ENCODE assay signal across 16 cellular contexts in genomic region chr4:94221930-94222329, GRCh38. TPM values are rescaled to one million over a fixed set of nuclear protein-coding genes. Genes with fewer than 3 reads are reported as not detected.
DNase-seq lines count a peak whose midpoint lies in the region; ATAC-seq and TF ChIP-seq lines count a peak whose summit lies in the region.
"Had no signal": no experiment of that assay in that cellular context is flagged by ENCODE, and none has a peak within 500 bp of the region (broad histone marks: within the 10 kb centered on the region; RNA-seq: fewer than 3 reads in every experiment).

No MANE protein-coding gene starts in this region.

- H3K9me3 ChIP-seq in Karpas-422 (ENCODE audit: low read length) (no peaks in the 10 kb centered on the region), endodermal cell (ENCODE audit: control insufficient read depth, low read length) (no peaks in the 10 kb centered on the region)

- ATAC-seq in activated naive CD8-positive, alpha-beta T cell treated with anti-CD3 and anti-CD28 coated beads, Interleukin-2, amount 50 U/mL, for 24 hours = peak; percentile 36
- ATAC-seq: CD8-positive, alpha-beta T cell had no signal

- H3K36me3 ChIP-seq in Karpas-422 (ENCODE audit: insufficient read depth, low read length) = peaks cover 53% of the 10 kb centered on the region; the same call in 1 of the 2 replicates
- H3K36me3 ChIP-seq in endodermal cell (ENCODE audit: control insufficient read depth, insufficient read depth, low read length) = peaks cover 92% of the 10 kb centered on the region

- H2AFZ ChIP-seq in Karpas-422 (ENCODE audit: low read length) = no peak overlapping the region

- H3K9me2 ChIP-seq in Karpas-422 (replicated peaks; ENCODE audit: insufficient read depth, low read length) = no peaks in the 10 kb centered on the region

- H4K20me1 ChIP-seq in Karpas-422 (ENCODE audit: insufficient read depth, low read depth, low read length) = peaks cover 3% of the 10 kb centered on the region

- no peak for DNase-seq in activated naive CD8-positive, alpha-beta T cell treated with anti-CD3 and anti-CD28 coated beads, Interleukin-2, amount 50 U/mL, for 24 hours
- no peak for DNase-seq in activated naive CD8-positive, alpha-beta T cell treated with anti-CD3 and anti-CD28 coated beads for 36 hours
- DNase-seq in OCI-M1 (lab: John Stamatoyannopoulos, UW) (peak; percentile 39), erythroblast (lab: John Stamatoyannopoulos, UW) (peak; percentile 86 to 88), GF-D8 (lab: John Stamatoyannopoulos, UW) (no peak), Karpas-422 (no peak), endodermal cell (no peak)
- DNase-seq: CD8-positive, alpha-beta T cell; COR-L47; DMS153; DMS79 treated with DMSO at 0.1 percent for 48 hours; GDM1; HCEC 1CT; HFFc6 had no signal

- H3K27ac Mint-ChIP-seq in activated naive CD8-positive, alpha-beta T cell treated with anti-CD3 and anti-CD28 coated beads, Interleukin-2, amount 50 U/mL, for 24 hours = no peak overlapping the region
- no peak overlapping the region for H3K27ac Mint-ChIP-seq in activated naive CD8-positive, alpha-beta T cell treated with anti-CD3 and anti-CD28 coated beads for 36 hours
- H3K27ac Mint-ChIP-seq in endodermal cell = no peak overlapping the region
- H3K27ac Mint-ChIP-seq: CD14-positive monocyte, HFFc6 had no signal

- H3K27ac ChIP-seq in Karpas-422 (ENCODE audit: low read length) (no peak overlapping the region), endodermal cell (ENCODE audit: low read depth, low read length) (no peak overlapping the region)

- 97 to 100% methylated on average over 1 of the region's 1 CpG for WGBS in endodermal cell (ENCODE audit: insufficient coverage in 1 of 2, insufficient read length in 1 of 2), 2 experiments

- H3K4me3 Mint-ChIP-seq in activated naive CD8-positive, alpha-beta T cell treated with anti-CD3 and anti-CD28 coated beads, Interleukin-2, amount 50 U/mL, for 24 hours = no peak overlapping the region
- H3K4me3 Mint-ChIP-seq in activated naive CD8-positive, alpha-beta T cell treated with anti-CD3 and anti-CD28 coated beads for 36 hours = no peak overlapping the region
- H3K4me3 Mint-ChIP-seq in endodermal cell = no peak overlapping the region
- H3K4me3 Mint-ChIP-seq: CD14-positive monocyte; CD8-positive, alpha-beta T cell; HFFc6; IgD-negative memory B cell had no signal

- TF ChIP-seq CTCF in endodermal cell (conservative IDR thresholded peaks at IDR 0.05) = no peak

- no peak for TF ChIP-seq POLR2A in erythroblast (IDR thresholded peaks at IDR 0.05; ENCODE audit: low read length)

- H3K4me2 ChIP-seq in Karpas-422 (ENCODE audit: low read depth, low read length, poor library complexity, severe bottlenecking) = no peak overlapping the region

- no peaks in the 10 kb centered on the region for H3K27me3 Mint-ChIP-seq in activated naive CD8-positive, alpha-beta T cell treated with anti-CD3 and anti-CD28 coated beads, Interleukin-2, amount 50 U/mL, for 24 hours
- no peaks in the 10 kb centered on the region for H3K27me3 Mint-ChIP-seq in activated naive CD8-positive, alpha-beta T cell treated with anti-CD3 and anti-CD28 coated beads for 36 hours
- H3K27me3 Mint-ChIP-seq in endodermal cell (ENCODE audit: insufficient read depth) = no peaks in the 10 kb centered on the region
- H3K27me3 Mint-ChIP-seq: IgD-negative memory B cell had no signal

- H3K36me3 Mint-ChIP-seq in activated naive CD8-positive, alpha-beta T cell treated with anti-CD3 and anti-CD28 coated beads, Interleukin-2, amount 50 U/mL, for 24 hours (ENCODE audit: low read depth) = peaks cover 45% of the 10 kb centered on the region
- peaks cover 34% of the 10 kb centered on the region for H3K36me3 Mint-ChIP-seq in activated naive CD8-positive, alpha-beta T cell treated with anti-CD3 and anti-CD28 coated beads for 36 hours
- peaks cover 82% of the 10 kb centered on the region for H3K36me3 Mint-ChIP-seq in endodermal cell (ENCODE audit: low read depth)

- no peak overlapping the region for H3K9ac ChIP-seq in Karpas-422 (ENCODE audit: low read length)
- H3K9ac ChIP-seq in endodermal cell (ENCODE audit: extremely low read depth, low read length, poor library complexity, severe bottlenecking) = no peak overlapping the region

- H3K4me1 ChIP-seq in Karpas-422 (ENCODE audit: low read length) = peaks cover 25% of the 10 kb centered on the region
- H3K4me1 ChIP-seq in endodermal cell (ENCODE audit: control insufficient read depth, insufficient read depth, low read length) = no peaks in the 10 kb centered on the region

- H3K4me3 ChIP-seq in Karpas-422 (ENCODE audit: low read length) (no peak overlapping the region), endodermal cell (ENCODE audit: low read length) (no peak overlapping the region)

- H3K9me3 Mint-ChIP-seq in activated naive CD8-positive, alpha-beta T cell treated with anti-CD3 and anti-CD28 coated beads, Interleukin-2, amount 50 U/mL, for 24 hours = no peaks in the 10 kb centered on the region
- H3K9me3 Mint-ChIP-seq in activated naive CD8-positive, alpha-beta T cell treated with anti-CD3 and anti-CD28 coated beads for 36 hours = no peaks in the 10 kb centered on the region
- H3K9me3 Mint-ChIP-seq in endodermal cell = no peaks in the 10 kb centered on the region
- H3K9me3 Mint-ChIP-seq: CD14-positive monocyte; CD8-positive, alpha-beta T cell; HFFc6; IgD-negative memory B cell had no signal

- H3K27me3 ChIP-seq in Karpas-422 (ENCODE audit: low read length) (no peaks in the 10 kb centered on the region), endodermal cell (ENCODE audit: control insufficient read depth, insufficient read depth, low read length, poor library complexity, severe bottlenecking) (no peaks in the 10 kb centered on the region)

- H3K79me2 ChIP-seq in Karpas-422 (ENCODE audit: low read length) = peaks cover 95% of the 10 kb centered on the region

- H3K4me1 Mint-ChIP-seq in activated naive CD8-positive, alpha-beta T cell treated with anti-CD3 and anti-CD28 coated beads, Interleukin-2, amount 50 U/mL, for 24 hours = peaks cover 16% of the 10 kb centered on the region
- peaks cover 16% of the 10 kb centered on the region for H3K4me1 Mint-ChIP-seq in activated naive CD8-positive, alpha-beta T cell treated with anti-CD3 and anti-CD28 coated beads for 36 hours
- H3K4me1 Mint-ChIP-seq in endodermal cell = peaks cover 3% of the 10 kb centered on the region
- H3K4me1 Mint-ChIP-seq: CD14-positive monocyte had no signal

RNA-seq across cellular contexts. Expression of gene SMARCAD1, which starts 14.3 kb away (rescaled TPM):
- total RNA-seq in activated naive CD8-positive, alpha-beta T cell treated with anti-CD3 and anti-CD28 coated beads for 36 hours = 10 to 100 TPM; 33.5 to 35.4 TPM
- total RNA-seq in Karpas-422 (2014; rRNA removed; shearing (Covaris generic); ENCODE audit: low replicate concordance) = 44.6 and 76.7 TPM in 2 replicates
- 10 to 100 TPM; 67.1 to 85.5 TPM for total RNA-seq in endodermal cell
- polyA plus RNA-seq in endodermal cell (2013, experiment 1 of 2) = 59.2 TPM
- 59.9 TPM for polyA plus RNA-seq in endodermal cell (2013, experiment 2 of 2)

Comparison
In these comparisons a context has a peak if more than half of its experiments do, and no peak if none do; other contexts are left out.
1. DNase-seq: peak in OCI-M1 (single experiment) and erythroblast (2 of 2); none in activated naive CD8-positive, alpha-beta T cell treated with anti-CD3 and anti-CD28 coated beads, Interleukin-2, amount 50 U/mL, for 24 hours (single experiment), activated naive CD8-positive, alpha-beta T cell treated with anti-CD3 and anti-CD28 coated beads for 36 hours (single experiment), GF-D8 (single experiment), Karpas-422 (single experiment) and endodermal cell (single experiment).